In genomic region chr9:6758418-6759113, GRCh38 we compare ENCODE assay signal across 8 cellular contexts. TPM values are rescaled to one million over a fixed set of nuclear protein-coding genes. Genes with fewer than 3 reads are reported as not detected.
DNase-seq lines count a peak whose midpoint lies in the region; ATAC-seq and TF ChIP-seq lines count a peak whose summit lies in the region.

No MANE protein-coding gene starts in this region.

- no TSS peak for BruUV-seq in PC-9 (replicated peaks; lab: Mats Ljungman, UMichigan)

- peak overlapping the region; percentile 97 for H3K4me2 ChIP-seq in PC-9

- H3K27ac ChIP-seq in PC-9 (peak overlapping the region; percentile 54), tibial artery (peak overlapping the region; percentile 93 to 99)

- no peaks in the 10 kb centered on the region for H3K9me2 ChIP-seq in PC-9 (ENCODE audit: insufficient read depth)

- DNase-seq in AG08396 (ENCODE audit: low spot score) (peak; percentile 51), PC-9 (peak in 1 of 2 experiments; percentile 28), globus pallidus (ENCODE audit: low spot score) (peak; percentile 67), omental fat pad (ENCODE audit: low spot score) (no peak), tibial artery (peak; percentile 49 to 75)
- DNase-seq in activated gamma-delta T cell treated with anti-CD3 and anti-CD28 coated beads, Interleukin-2, amount 50 U/mL, for 16 hours (ENCODE audit: low read depth) = peak; percentile 34

- no peak for TF ChIP-seq CTCF in PC-9 (conservative IDR thresholded peaks at IDR 0.05)
- no peak for TF ChIP-seq CTCF in omental fat pad (IDR thresholded peaks at IDR 0.05)
- TF ChIP-seq CTCF in tibial artery (IDR thresholded peaks at IDR 0.05) = no peak

- peak overlapping the region; percentile 88 for H2AFZ ChIP-seq in PC-9

- ATAC-seq in GM18517 (IDR thresholded peaks at IDR 0.05; ENCODE audit: unreplicated experiment) = peak; percentile 23
- ATAC-seq in HG03064 (IDR thresholded peaks at IDR 0.05; ENCODE audit: low read depth, unreplicated experiment) = peak; percentile 27
- ATAC-seq in omental fat pad (ENCODE audit: low FRiP score) = peak; percentile 34

- POLR2A ChIA-PET in PC-9 (lab: Charles Lee; ENCODE audit: unreplicated experiment) = interaction anchor here (0.6 kb wide), 1 partner anchor 21 kb away, joined by 12 read pairs; no protein-coding TSS in a partner anchor

- CTCF ChIA-PET in PC-9 (lab: Charles Lee) = no interaction called here

- H3F3A ChIP-seq in PC-9 (ENCODE audit: insufficient read depth, low read depth) = peaks cover 8% of the 10 kb centered on the region

- H3K4me3 ChIP-seq in PC-9 = peak overlapping the region; percentile 86
- peak overlapping the region; percentile 83 to 98 for H3K4me3 ChIP-seq in tibial artery

- H4K20me1 ChIP-seq in PC-9 (ENCODE audit: insufficient read depth) = no peaks in the 10 kb centered on the region

- H3K36me3 ChIP-seq in PC-9 (ENCODE audit: low read depth) = no peaks in the 10 kb centered on the region
- no peaks in the 10 kb centered on the region for H3K36me3 ChIP-seq in tibial artery

- H3K4me1 ChIP-seq in PC-9 (replicated peaks; ENCODE audit: insufficient read depth) = peaks cover 12% of the 10 kb centered on the region
- peaks cover 0 to 14% (median 7%) of the 10 kb centered on the region in 4 donors for H3K4me1 ChIP-seq in tibial artery

- H3K27me3 ChIP-seq in PC-9 (ENCODE audit: insufficient read depth, low read depth) (no peaks in the 10 kb centered on the region), tibial artery (no peaks in the 10 kb centered on the region)

- no peaks in the 10 kb centered on the region for H3K9me3 ChIP-seq in PC-9 (ENCODE audit: insufficient read depth, low read depth)
- H3K9me3 ChIP-seq in tibial artery = no peaks in the 10 kb centered on the region

- intact Hi-C loops in PC-9 (cut with micrococcal nuclease; ENCODE audit: unreplicated experiment) = loop anchor here (5.0 kb wide), 1 partner anchor 346 kb away; the partner anchor contains the start of gene UHRF2
- intact Hi-C loops in tibial artery (cut with DNase I; ENCODE audit: low total_unique reads) = loop anchor here (5.0 to 10.0 kb wide), 2 partner anchors 56 to 344 kb away; partner anchors contain the start of gene UHRF2

- H3K79me2 ChIP-seq in PC-9 (ENCODE audit: low read depth) = peaks cover 40% of the 10 kb centered on the region

RNA-seq across cellular contexts. Expression of gene KDM4C, which starts 0.8 kb away (rescaled TPM):
- 11.6 and 12.9 TPM in 2 replicates for total RNA-seq in PC-9 (2021)
- total RNA-seq in omental fat pad = 10 to 100 TPM; 24.9 to 37.0 (median 32.0) TPM
